ENCODE assay signal across 18 cellular contexts in the genomic region with DNA sequence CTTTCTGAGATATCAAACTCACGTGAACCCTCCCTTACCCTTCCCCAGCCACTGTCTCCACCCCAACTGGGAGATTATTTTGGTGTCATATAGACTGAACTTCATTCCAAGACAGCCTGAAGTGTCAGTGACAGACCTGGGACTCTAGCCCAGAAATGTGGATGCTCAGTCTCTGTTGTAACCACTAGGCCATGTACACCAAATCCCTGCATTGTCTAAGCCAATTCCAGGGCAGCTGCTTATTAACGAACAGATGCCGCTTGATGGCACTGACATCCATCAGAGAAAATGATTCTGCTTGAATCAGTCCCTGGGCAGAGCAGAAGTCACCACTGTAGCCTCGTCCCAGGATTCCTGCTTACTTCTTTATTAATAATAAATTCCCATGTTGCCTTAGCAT.
DNase-seq lines count a peak whose midpoint lies in the region; ATAC-seq and TF ChIP-seq lines count a peak whose summit lies in the region.
"Had no signal": no experiment of that assay in that cellular context is flagged by ENCODE, and none has a peak within 500 bp of the region (broad histone marks: within the 10 kb centered on the region; RNA-seq: fewer than 3 reads in every experiment).

No MANE protein-coding gene starts in this region.

- DNase-seq in NCI-H1694 treated with DMSO at 0.1 percent for 48 hours (lab: John Stamatoyannopoulos, UW) (peak; percentile 59), astrocyte of the hippocampus (ENCODE audit: low read depth, low spot score) (peak; percentile 6), left ventricle myocardium inferior (no peak), retina (peak; percentile 45), inferior parietal cortex (ENCODE audit: extremely low spot score) (no peak), mammary epithelial cell (no peak), progenitor cell of endocrine pancreas (ENCODE audit: low spot score, unreplicated experiment) (no peak)
- DNase-seq: AML-193, COR-L47, DMS153, GF-D8, NCI-H1105, NCI-H510A, PC-9, SJCRH30 had no signal

- no TSS peak for BruUV-seq in mammary epithelial cell (replicated peaks; lab: Mats Ljungman, UMichigan)

- no peak for ATAC-seq in GM19324 (IDR thresholded peaks at IDR 0.05; ENCODE audit: low FRiP score, unreplicated experiment)
- ATAC-seq: K562 had no signal

- H3K9me3 ChIP-seq in left ventricle myocardium inferior (replicated peaks), result peaks cover 7% of the 10 kb centered on the region
- peaks cover 7% of the 10 kb centered on the region for H3K9me3 ChIP-seq in mammary epithelial cell (replicated peaks; ENCODE audit: insufficient read depth, low read length)
- H3K9me3 ChIP-seq: SJCRH30 had no signal

- no peak overlapping the region for H3K9ac ChIP-seq in mammary epithelial cell (ENCODE audit: insufficient read depth, low read length)

- no peaks in the 10 kb centered on the region for H3K36me3 Mint-ChIP-seq in progenitor cell of endocrine pancreas (ENCODE audit: insufficient read depth)

- H3K27me3 ChIP-seq in left ventricle myocardium inferior (ENCODE audit: low read depth) (no peaks in the 10 kb centered on the region), mammary epithelial cell (ENCODE audit: insufficient read depth, low read length) (no peaks in the 10 kb centered on the region)
- H3K27me3 ChIP-seq: SJCRH30 had no signal

- intact Hi-C loops in left ventricle myocardium inferior (cut with micrococcal nuclease) (no loop called here), mammary epithelial cell (cut with micrococcal nuclease) (no loop called here)

- CTCF ChIA-PET in mammary epithelial cell (lab: Charles Lee; ENCODE audit: low non-redundant PET), result no interaction called here

- no peak overlapping the region for H3K4me3 Mint-ChIP-seq in progenitor cell of endocrine pancreas (ENCODE audit: low read depth)

- no peak overlapping the region for H2AFZ ChIP-seq in mammary epithelial cell (ENCODE audit: low read depth, low read length)
- H2AFZ ChIP-seq: PC-9 had no signal

- TF ChIP-seq CTCF in left ventricle myocardium inferior (IDR thresholded peaks at IDR 0.05; ENCODE audit: borderline replicate concordance) (peak; percentile 18), mammary epithelial cell (conservative IDR thresholded peaks at IDR 0.05 in 1 of 2, IDR thresholded peaks at IDR 0.05 in 1 of 2; ENCODE audit: extremely low read depth in 1 of 2, insufficient read depth in 1 of 2, low read depth in 1 of 2, low read length in 2 of 2) (no peak), progenitor cell of endocrine pancreas (IDR thresholded peaks at IDR 0.05; ENCODE audit: unreplicated experiment) (no peak)

- no peaks in the 10 kb centered on the region for H4K20me1 ChIP-seq in mammary epithelial cell (ENCODE audit: insufficient read depth, low read length)

- no peak overlapping the region for H3K4me2 ChIP-seq in mammary epithelial cell (ENCODE audit: insufficient read depth, low read depth, low read length)
- H3K4me2 ChIP-seq: PC-9 had no signal

- H3K4me3 ChIP-seq in left ventricle myocardium inferior, result no peak overlapping the region
- no peak overlapping the region for H3K4me3 ChIP-seq in mammary epithelial cell (replicated peaks in 1 of 3; ENCODE audit: insufficient read depth in 1 of 3, low read depth in 2 of 3, low read length in 3 of 3)
- H3K4me3 ChIP-seq: K562, PC-9, SJCRH30 had no signal

- H3K27me3 Mint-ChIP-seq in progenitor cell of endocrine pancreas, result no peaks in the 10 kb centered on the region

- no peaks in the 10 kb centered on the region for H3K79me2 ChIP-seq in mammary epithelial cell (ENCODE audit: insufficient read depth, low read length)

- H3K4me1 ChIP-seq in left ventricle myocardium inferior (no peaks in the 10 kb centered on the region), mammary epithelial cell (ENCODE audit: insufficient read depth, low read length) (no peaks in the 10 kb centered on the region)
- H3K4me1 ChIP-seq: SJCRH30 had no signal

- dilution Hi-C loops in mammary epithelial cell (cut with HindIII; ENCODE audit: low sequenced_read_pairs), result no loop called here

- no peaks in the 10 kb centered on the region for H3K4me1 Mint-ChIP-seq in progenitor cell of endocrine pancreas (ENCODE audit: low read depth)

- in situ Hi-C loops in mammary epithelial cell (cut with MboI; ENCODE audit: low sequenced_read_pairs in 2 of 2), result no loop called here

- H3K27ac ChIP-seq in left ventricle myocardium inferior (replicated peaks) (no peak overlapping the region), mammary epithelial cell (ENCODE audit: insufficient read depth, low read depth, low read length) (no peak overlapping the region)
- H3K27ac ChIP-seq: PC-9, RWPE1, SJCRH30 had no signal

- H3K9me3 Mint-ChIP-seq in progenitor cell of endocrine pancreas (ENCODE audit: low read depth), result no peaks in the 10 kb centered on the region

- H3K36me3 ChIP-seq in left ventricle myocardium inferior, result no peaks in the 10 kb centered on the region
- H3K36me3 ChIP-seq in mammary epithelial cell (ENCODE audit: insufficient read depth, low read length), result no peaks in the 10 kb centered on the region
- H3K36me3 ChIP-seq: SJCRH30 had no signal

- 38% methylated on average over 2 of the region's 4 CpGs for whole genome bisulfite sequencing in mammary epithelial cell (ENCODE audit: low coverage, missing lambda C conversion rate)

- no peak overlapping the region for H3K27ac Mint-ChIP-seq in progenitor cell of endocrine pancreas

Comparison
In these comparisons a context has a peak if more than half of its experiments do, and no peak if none do; other contexts are left out.
1. DNase-seq: peak in NCI-H1694 treated with DMSO at 0.1 percent for 48 hours (single experiment), astrocyte of the hippocampus (single experiment) and retina (single experiment); none in left ventricle myocardium inferior (single experiment), inferior parietal cortex (single experiment), mammary epithelial cell (single experiment) and progenitor cell of endocrine pancreas (single experiment).